Comparison of ENCODE assay signal across 8 cellular contexts in genomic region chr9:121743441-121744001, GRCh38.
DNase-seq lines count a peak whose midpoint lies in the region; ATAC-seq, FAIRE-seq and TF ChIP-seq lines count a peak whose summit lies in the region.

No MANE protein-coding gene starts in this region.

- no peaks in the 10 kb centered on the region for H3K9me3 ChIP-seq in BLaER1 treated with 17β-estradiol and CSF1 and Interleukin-3, amounts not matched to agents 10 nM and 100 nM (replicated peaks in 1 of 11)
- no peaks in the 10 kb centered on the region for H3K9me3 ChIP-seq in HepG2 (ENCODE audit: low read length)
- H3K9me3 ChIP-seq in testis, result no peaks in the 10 kb centered on the region

- H3K4me1 ChIP-seq in BLaER1 treated with 17β-estradiol and CSF1 and Interleukin-3, amounts not matched to agents 10 nM and 100 nM, result peaks cover 38 to 90% (median 76%) of the 10 kb centered on the region in 10 experiments
- H3K4me1 ChIP-seq in HepG2 (ENCODE audit: insufficient read depth, low read length) (peaks cover 91% of the 10 kb centered on the region), testis (peaks cover 72% of the 10 kb centered on the region)

- TF ChIP-seq POLR2A in HepG2 (IDR thresholded peaks at IDR 0.05; ENCODE audit: insufficient read depth in 1 of 2, low read depth in 2 of 2, low read length in 2 of 2) (peak in 1 of 2 experiments; percentile 34; a peak in 2 of 4 replicates), testis (IDR thresholded peaks at IDR 0.05) (no peak)

- no peaks in the 10 kb centered on the region for H3K27me3 ChIP-seq in BLaER1 treated with 17β-estradiol and CSF1 and Interleukin-3, amounts not matched to agents 10 nM and 100 nM
- H3K27me3 ChIP-seq in HepG2 (ENCODE audit: control insufficient read depth in 1 of 2, insufficient read depth in 2 of 2, low read length in 2 of 2), result no peaks in the 10 kb centered on the region
- no peaks in the 10 kb centered on the region for H3K27me3 ChIP-seq in testis

- no peaks in the 10 kb centered on the region for H3K36me3 Mint-ChIP-seq in activated T-cell treated with anti-CD3 and anti-CD28 coated beads, Interleukin-2, amount 50 U/mL, for 24 hours (ENCODE audit: low read depth)

- peaks cover 72% of the 10 kb centered on the region for H3K79me2 ChIP-seq in HepG2 (ENCODE audit: insufficient read depth, low read length)

- H3K9ac ChIP-seq in BLaER1 treated with 17β-estradiol and CSF1 and Interleukin-3, amounts not matched to agents 10 nM and 100 nM, result peak overlapping the region in 8 of 11 experiments; percentile 8 to 55 (median 41); a peak in 11 of 22 replicates
- H3K9ac ChIP-seq in HepG2 (ENCODE audit: insufficient read depth, low read depth, low read length), result peak overlapping the region; percentile 75

- intact Hi-C loops in HepG2 (cut with micrococcal nuclease; ENCODE audit: unreplicated experiment), result loop anchor here (1.0 to 10.0 kb wide), 4 partner anchors 81 to 249 kb away; no protein-coding TSS in a partner anchor
- intact Hi-C loops in testis (cut with DNase I; ENCODE audit: low total_unique reads), result no loop called here

- H3K4me3 ChIP-seq in BLaER1 treated with 17β-estradiol and CSF1 and Interleukin-3, amounts not matched to agents 10 nM and 100 nM, result no peak overlapping the region
- H3K4me3 ChIP-seq in HepG2 (replicated peaks in 1 of 3; ENCODE audit: insufficient read depth in 1 of 3, low read depth in 2 of 3, low read length in 3 of 3) (peak overlapping the region; percentile 70 to 85 (median 71)), testis (peak overlapping the region; percentile 47 to 68)

- peak overlapping the region; percentile 48 to 82 (median 63) for H3K4me2 ChIP-seq in BLaER1 treated with 17β-estradiol and CSF1 and Interleukin-3, amounts not matched to agents 10 nM and 100 nM
- peak overlapping the region; percentile 76 for H3K4me2 ChIP-seq in HepG2 (ENCODE audit: low read depth, low read length)

- peaks cover 10% of the 10 kb centered on the region for H3K4me1 Mint-ChIP-seq in activated T-cell treated with anti-CD3 and anti-CD28 coated beads, Interleukin-2, amount 50 U/mL, for 24 hours (ENCODE audit: low read depth)

- peak; percentile 16 for TF ChIP-seq RAD21 in HepG2 (CRISPR knock-in tag; IDR thresholded peaks at IDR 0.05)

- no peaks in the 10 kb centered on the region for H3K36me3 ChIP-seq in BLaER1 treated with 17β-estradiol and CSF1 and Interleukin-3, amounts not matched to agents 10 nM and 100 nM
- peaks cover 0 to 17% of the 10 kb centered on the region in 2 experiments; a peak in 3 of 5 replicates for H3K36me3 ChIP-seq in HepG2 (replicated peaks in 1 of 2; ENCODE audit: control insufficient read depth in 1 of 2, insufficient read depth in 2 of 2, low read length in 2 of 2)
- no peaks in the 10 kb centered on the region for H3K36me3 ChIP-seq in testis (ENCODE audit: low read depth, missing control alignments)

- POLR2A ChIA-PET in HepG2 (lab: Yijun Ruan, JAX), result interaction anchor here (0.7 to 2.0 kb wide), 5 partner anchors 8 to 247 kb away, joined by 3 to 6 read pairs (median 4); no protein-coding TSS in a partner anchor

- TF ChIP-seq CTCF in HepG2 (CRISPR knock-in tag; IDR thresholded peaks at IDR 0.05) (peak; percentile 17), testis (IDR thresholded peaks at IDR 0.05) (peak in 1 of 3 experiments; percentile 53)

- WGBS in HepG2 (ENCODE audit: low lambda C conversion rate), result 1% methylated on average over 14 of the region's 15 CpGs
- WGBS in testis, 2 donors, result 13 to 37% methylated on average over 15 of the region's 15 CpGs

- no peak overlapping the region for H2AFZ ChIP-seq in HepG2 (ENCODE audit: low read length)

- DNase-seq in NCI-H446 treated with DMSO at 0.1 percent for 48 hours (lab: John Stamatoyannopoulos, UW), result peak; percentile 26
- peak; percentile 92 for DNase-seq in dermis blood vessel endothelial cell
- peak; percentile 85 for DNase-seq in HepG2 (ENCODE audit: low spot score)
- peak; percentile 91 for DNase-seq in testis
- DNase-seq in activated T-cell treated with anti-CD3 and anti-CD28 coated beads, Interleukin-2, amount 50 U/mL, for 24 hours, result no peak

- no peak overlapping the region for H3K4me3 Mint-ChIP-seq in activated T-cell treated with anti-CD3 and anti-CD28 coated beads, Interleukin-2, amount 50 U/mL, for 24 hours

- peak overlapping the region in 6 of 11 experiments; percentile 7 to 47 (median 40); a peak in 8 of 22 replicates for H3K27ac ChIP-seq in BLaER1 treated with 17β-estradiol and CSF1 and Interleukin-3, amounts not matched to agents 10 nM and 100 nM
- H3K27ac ChIP-seq in HepG2 (ENCODE audit: extremely low read length, insufficient read depth, low read length), result peak overlapping the region; percentile 48
- peak overlapping the region; percentile 89 to 95 for H3K27ac ChIP-seq in testis

- in situ Hi-C loops in HepG2 (cut with HindIII; ENCODE audit: extremely low pct_ligation_motif_present, low pct_unique_long_range_greater_than_20kb), result loop anchor here (10.0 to 25.0 kb wide), 2 partner anchors 121 to 244 kb away; no protein-coding TSS in a partner anchor

- peaks cover 0 to 78% (median 33%) of the 10 kb centered on the region in 11 experiments; a peak in 15 of 22 replicates for H4K20me1 ChIP-seq in BLaER1 treated with 17β-estradiol and CSF1 and Interleukin-3, amounts not matched to agents 10 nM and 100 nM
- H4K20me1 ChIP-seq in HepG2 (ENCODE audit: insufficient read depth, low read length), result no peaks in the 10 kb centered on the region

- peak; percentile 89 for FAIRE-seq in HepG2 (lab: Jason Lieb, UNC)

- TF ChIP-seq EP300 in HepG2 (IDR thresholded peaks at IDR 0.05; ENCODE audit: low read depth in 2 of 2, low read length in 2 of 2) (peak in 1 of 2 experiments; percentile 35; a peak in 1 of 4 replicates), HepG2 (CRISPR knock-in tag; IDR thresholded peaks at IDR 0.05; ENCODE audit: borderline replicate concordance) (no peak)

- CTCF ChIA-PET in HepG2 (lab: Yijun Ruan, JAX; ENCODE audit: low intra/inter-chr PET ratio, low total read pairs), result interaction anchor here (0.8 to 1.4 kb wide), 2 partner anchors 116 to 118 kb away, joined by 3 to 7 read pairs; no protein-coding TSS in a partner anchor

- ATAC-seq in HepG2 (peak; percentile 93), GM19351 (IDR thresholded peaks at IDR 0.05; ENCODE audit: unreplicated experiment) (no peak), GM21528 (IDR thresholded peaks at IDR 0.05; ENCODE audit: low FRiP score, unreplicated experiment) (no peak)

- no peaks in the 10 kb centered on the region for H3K9me3 Mint-ChIP-seq in activated T-cell treated with anti-CD3 and anti-CD28 coated beads, Interleukin-2, amount 50 U/mL, for 24 hours

- no peaks in the 10 kb centered on the region for H3K27me3 Mint-ChIP-seq in activated T-cell treated with anti-CD3 and anti-CD28 coated beads, Interleukin-2, amount 50 U/mL, for 24 hours

- no peak overlapping the region for H3K27ac Mint-ChIP-seq in activated T-cell treated with anti-CD3 and anti-CD28 coated beads, Interleukin-2, amount 50 U/mL, for 24 hours

- BruUV-seq in HepG2 (replicated peaks; lab: Mats Ljungman, UMichigan), result no TSS peak

TF ChIP-seq in HepG2, 621 proteins besides CTCF, POLR2A, EP300 and RAD21 (continues in another document):
- TF ChIP-seq ATF5 (CRISPR knock-in tag; IDR thresholded peaks at IDR 0.05; ENCODE audit: low read depth) (no peak), ATF1 (CRISPR knock-in tag; IDR thresholded peaks at IDR 0.05) (no peak), TGIF2 (CRISPR knock-in tag; IDR thresholded peaks at IDR 0.05) (peak; percentile 35; the same call in 1 of the 2 replicates), TBX2 (CRISPR knock-in tag; IDR thresholded peaks at IDR 0.05; ENCODE audit: borderline replicate concordance) (peak; percentile 26; the same call in 1 of the 2 replicates), ZNF331 (CRISPR knock-in tag; IDR thresholded peaks at IDR 0.05) (peak; percentile 57; the same call in 1 of the 2 replicates), ZNF644 (CRISPR knock-in tag; IDR thresholded peaks at IDR 0.05; ENCODE audit: low read depth) (0 out of 2 replicates have a peak, but pooled peaks have one; percentile 13), CBX5 (CRISPR knock-in tag; IDR thresholded peaks at IDR 0.05; ENCODE audit: borderline replicate concordance) (no peak), SOX13 (IDR thresholded peaks at IDR 0.05) (no peak), SOX13 (CRISPR knock-in tag; conservative IDR thresholded peaks at IDR 0.05 in 1 of 2, IDR thresholded peaks at IDR 0.05 in 1 of 2) (peak in 1 of 2 experiments; percentile 58; a peak in 2 of 4 replicates), POLR2G (IDR thresholded peaks at IDR 0.05; ENCODE audit: low read depth, low read length) (peak; percentile 62; the same call in 1 of the 2 replicates), ZNF589 (CRISPR knock-in tag; conservative IDR thresholded peaks at IDR 0.05) (no peak)

Comparison
In these comparisons a context has a peak if more than half of its experiments do, and no peak if none do; other contexts are left out.
1. H3K27ac ChIP-seq: peak in every context shown above with its lines; median percentile 92 in testis; 48 in HepG2; 40 in BLaER1 treated with 17β-estradiol and CSF1 and Interleukin-3, amounts not matched to agents 10 nM and 100 nM.
2. H3K4me3 ChIP-seq: peak in HepG2 (3 of 3) and testis (2 of 2); none in BLaER1 treated with 17β-estradiol and CSF1 and Interleukin-3, amounts not matched to agents 10 nM and 100 nM (0 of 10).